ENCODE assay signal across 20 cellular contexts in the genomic region with DNA sequence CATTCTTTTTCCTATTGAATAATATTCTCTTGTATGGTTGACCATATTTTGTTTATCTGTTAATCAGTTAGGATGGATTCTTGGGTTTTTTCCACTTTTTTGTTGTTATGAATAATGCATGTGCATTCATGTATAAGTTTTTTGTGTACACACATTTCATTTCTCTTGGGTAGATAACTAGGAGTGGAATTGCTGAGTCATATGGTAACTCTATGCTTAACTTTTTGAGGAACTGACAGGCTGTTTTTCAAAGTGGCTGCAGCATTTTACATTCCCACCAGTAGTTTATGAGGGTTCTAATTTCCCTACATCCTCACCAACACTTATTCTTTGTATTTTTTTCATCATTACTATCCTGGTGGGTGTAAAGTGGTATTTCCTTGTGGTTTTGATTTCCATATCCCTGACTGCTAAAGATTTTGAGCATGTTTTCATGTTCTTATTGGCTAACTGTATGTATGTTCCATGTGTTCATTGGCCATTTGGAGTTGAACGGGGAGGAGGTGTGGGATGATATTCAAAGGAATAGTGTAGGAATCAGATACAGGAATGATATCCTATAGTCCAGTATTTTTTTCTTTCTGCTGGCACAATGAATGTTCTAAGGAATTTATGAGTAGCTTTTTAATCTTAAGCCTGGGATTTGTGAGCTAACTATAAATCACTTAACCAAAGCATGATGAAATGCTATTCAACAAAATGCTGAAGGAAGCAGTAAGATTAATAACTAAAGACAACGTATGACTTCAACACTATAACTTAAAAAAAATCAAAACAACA.
DNase-seq lines count a peak whose midpoint lies in the region; TF ChIP-seq lines count a peak whose summit lies in the region.
"Had no signal": no experiment of that assay in that cellular context is flagged by ENCODE, and none has a peak within 500 bp of the region (broad histone marks: within the 10 kb centered on the region; RNA-seq: fewer than 3 reads in every experiment).

No MANE protein-coding gene starts in this region.

- H3K4me3 Mint-ChIP-seq in HFFc6 (no peak overlapping the region), nephron (no peak overlapping the region)
- H3K4me3 Mint-ChIP-seq in activated T-cell treated with anti-CD3 and anti-CD28 coated beads, Interleukin-2, amount 50 U/mL, for 24 hours: no peak overlapping the region
- H3K4me3 Mint-ChIP-seq: activated T-cell treated with anti-CD3 and anti-CD28 coated beads, Interleukin-2, amount 50 U/mL, for 4 hours; naive B cell had no signal

- DNase-seq in CD1c-positive myeloid dendritic cell (ENCODE audit: extremely low spot score): peak; percentile 39
- DNase-seq in HFFc6: no peak
- DNase-seq in amniotic epithelial cell (ENCODE audit: low read depth): peak; percentile 92
- no peak for DNase-seq in activated T-cell treated with anti-CD3 and anti-CD28 coated beads, Interleukin-2, amount 50 U/mL, for 24 hours
- no peak for DNase-seq in amniotic stem cell (lab: John Stamatoyannopoulos, UW)
- no peak for DNase-seq in NCI-H524 treated with DMSO at 0.1 percent for 48 hours (lab: John Stamatoyannopoulos, UW)
- DNase-seq: activated CD4-positive, alpha-beta T cell treated with anti-CD3 and anti-CD28 coated beads for 4 hours; activated gamma-delta T cell treated with Interleukin-2 at 50 U/mL for 16 hours; activated T-cell treated with anti-CD3 and anti-CD28 coated beads, Interleukin-2, amount 50 U/mL, for 4 hours; cerebellar nuclear complex; dorsolateral prefrontal cortex; glutamatergic neuron; GOT3; left ventricle myocardium superior; naive B cell; NCI-H1105; NCI-H2081; NCI-H2227 treated with DMSO at 0.1 percent for 48 hours; stomach had no signal

- H3K9me3 Mint-ChIP-seq in HFFc6 (no peaks in the 10 kb centered on the region), nephron (peaks cover 11% of the 10 kb centered on the region)
- H3K9me3 Mint-ChIP-seq in activated T-cell treated with anti-CD3 and anti-CD28 coated beads, Interleukin-2, amount 50 U/mL, for 24 hours: no peaks in the 10 kb centered on the region
- H3K9me3 Mint-ChIP-seq: activated T-cell treated with anti-CD3 and anti-CD28 coated beads, Interleukin-2, amount 50 U/mL, for 4 hours had no signal

- TF ChIP-seq CTCF in HFFc6 (IDR thresholded peaks at IDR 0.05): no peak
- no peak for TF ChIP-seq CTCF in nephron (IDR thresholded peaks at IDR 0.05; ENCODE audit: unreplicated experiment in 3 of 3)

- H3K36me3 Mint-ChIP-seq in HFFc6 (ENCODE audit: low read depth) (no peaks in the 10 kb centered on the region), nephron (ENCODE audit: low read depth) (no peaks in the 10 kb centered on the region)
- H3K36me3 Mint-ChIP-seq in activated T-cell treated with anti-CD3 and anti-CD28 coated beads, Interleukin-2, amount 50 U/mL, for 24 hours (ENCODE audit: low read depth): no peaks in the 10 kb centered on the region
- H3K36me3 Mint-ChIP-seq: naive B cell had no signal

- H3K27me3 Mint-ChIP-seq in HFFc6 (ENCODE audit: insufficient read depth) (no peaks in the 10 kb centered on the region; the same call in 1 of the 2 replicates), nephron (ENCODE audit: low read depth) (no peaks in the 10 kb centered on the region)
- peaks cover 31% of the 10 kb centered on the region for H3K27me3 Mint-ChIP-seq in activated T-cell treated with anti-CD3 and anti-CD28 coated beads, Interleukin-2, amount 50 U/mL, for 24 hours

- H3K27ac Mint-ChIP-seq in HFFc6: peak overlapping the region; percentile 58
- H3K27ac Mint-ChIP-seq in nephron: peak overlapping the region in 2 of 3 experiments; percentile 48 to 57
- no peak overlapping the region for H3K27ac Mint-ChIP-seq in activated T-cell treated with anti-CD3 and anti-CD28 coated beads, Interleukin-2, amount 50 U/mL, for 24 hours

- peaks cover 21% of the 10 kb centered on the region for H3K4me1 Mint-ChIP-seq in HFFc6 (ENCODE audit: low read depth)
- peaks cover 16% of the 10 kb centered on the region for H3K4me1 Mint-ChIP-seq in nephron
- no peaks in the 10 kb centered on the region for H3K4me1 Mint-ChIP-seq in activated T-cell treated with anti-CD3 and anti-CD28 coated beads, Interleukin-2, amount 50 U/mL, for 24 hours (ENCODE audit: low read depth)
- H3K4me1 Mint-ChIP-seq: naive B cell had no signal

Comparison
In these comparisons a context has a peak if more than half of its experiments do, and no peak if none do; other contexts are left out.
1. DNase-seq: peak in CD1c-positive myeloid dendritic cell (single experiment) and amniotic epithelial cell (single experiment); none in HFFc6 (single experiment), activated T-cell treated with anti-CD3 and anti-CD28 coated beads, Interleukin-2, amount 50 U/mL, for 24 hours (single experiment), amniotic stem cell (single experiment) and NCI-H524 treated with DMSO at 0.1 percent for 48 hours (single experiment).